Comparison of ENCODE assay signal across 13 cellular contexts in the genomic region with DNA sequence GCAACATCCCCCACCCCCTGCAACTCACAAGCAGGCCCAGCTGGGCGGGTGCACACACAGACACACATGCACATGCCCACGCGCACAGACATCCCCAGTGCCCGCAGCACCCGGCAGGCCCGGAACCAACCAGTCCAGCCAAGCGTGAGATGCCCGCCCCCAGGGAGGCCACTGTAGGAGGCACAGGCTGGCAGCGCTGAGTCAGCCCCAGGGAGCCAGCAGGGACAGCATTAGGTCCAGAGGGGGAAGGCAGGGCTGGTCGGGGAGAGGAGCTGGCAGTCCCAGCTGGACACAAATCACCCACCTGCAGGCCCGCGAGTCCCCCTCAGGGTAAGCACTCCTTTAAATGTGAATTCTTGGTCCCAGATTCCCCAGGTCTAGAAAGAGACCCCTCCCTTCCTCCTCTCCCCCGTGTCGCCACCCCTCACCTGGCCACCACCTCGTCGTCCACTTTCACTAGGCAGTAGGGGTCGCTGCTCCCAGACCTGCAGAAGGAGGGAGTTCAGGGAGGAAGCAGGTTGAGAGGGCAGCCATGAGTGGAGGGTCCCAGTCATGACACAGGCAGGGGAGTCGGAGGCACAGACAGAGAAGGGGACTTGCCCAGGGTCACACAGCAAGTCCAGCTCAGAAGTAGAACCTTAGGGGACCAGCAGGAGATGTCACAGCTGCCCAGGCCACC. TPM values are rescaled to one million over a fixed set of nuclear protein-coding genes. Genes with fewer than 3 reads are reported as not detected.
A peak's percentile ranks its signal among the peaks of the same experiment; 100 is the strongest.
DNase-seq lines count a peak whose midpoint lies in the region; ATAC-seq and TF ChIP-seq lines count a peak whose summit lies in the region.
"Had no signal": no experiment of that assay in that cellular context is flagged by ENCODE, and none has a peak within 500 bp of the region (broad histone marks: within the 10 kb centered on the region; RNA-seq: fewer than 3 reads in every experiment).

No MANE protein-coding gene starts in this region.

- in situ Hi-C loops in astrocyte of the cerebellum (cut with HindIII; ENCODE audit: low sequenced_read_pairs): no loop called here

- H3K27me3 ChIP-seq in BLaER1 treated with 17β-estradiol and CSF1 and Interleukin-3, amounts not matched to agents 10 nM and 100 nM: peaks cover 0 to 11% (median 6%) of the 10 kb centered on the region in 11 experiments; a peak in 8 of 22 replicates

- H3K4me2 ChIP-seq in BLaER1 treated with 17β-estradiol and CSF1 and Interleukin-3, amounts not matched to agents 10 nM and 100 nM: peak overlapping the region; percentile 70 to 97 (median 85)

- H3K4me3 ChIP-seq in BLaER1 treated with 17β-estradiol and CSF1 and Interleukin-3, amounts not matched to agents 10 nM and 100 nM: peak overlapping the region in 5 of 10 experiments; percentile 14 to 40 (median 21); a peak in 4 of 20 replicates
- no peak overlapping the region for H3K4me3 ChIP-seq in astrocyte of the cerebellum (ENCODE audit: low read depth, low read length)
- no peak overlapping the region for H3K4me3 ChIP-seq in mucosa of descending colon
- H3K4me3 ChIP-seq: tibial artery had no signal

- peak; percentile 23 for ATAC-seq in mucosa of descending colon

- TF ChIP-seq CTCF in astrocyte of the cerebellum (IDR thresholded peaks at IDR 0.05; ENCODE audit: low read depth, low read length, missing control alignments): peak; percentile 38
- no peak for TF ChIP-seq CTCF in mucosa of descending colon (IDR thresholded peaks at IDR 0.05)

- peaks cover 0 to 14% (median 0%) of the 10 kb centered on the region in 11 experiments; a peak in 4 of 22 replicates for H3K36me3 ChIP-seq in BLaER1 treated with 17β-estradiol and CSF1 and Interleukin-3, amounts not matched to agents 10 nM and 100 nM
- no peaks in the 10 kb centered on the region for H3K36me3 ChIP-seq in mucosa of descending colon (ENCODE audit: low read depth)
- H3K36me3 ChIP-seq: tibial artery had no signal

- peaks cover 0 to 41% (median 0%) of the 10 kb centered on the region in 11 experiments; a peak in 6 of 22 replicates for H4K20me1 ChIP-seq in BLaER1 treated with 17β-estradiol and CSF1 and Interleukin-3, amounts not matched to agents 10 nM and 100 nM

- no peaks in the 10 kb centered on the region for H3K9me3 ChIP-seq in BLaER1 treated with 17β-estradiol and CSF1 and Interleukin-3, amounts not matched to agents 10 nM and 100 nM (replicated peaks in 1 of 11)
- no peaks in the 10 kb centered on the region for H3K9me3 ChIP-seq in mucosa of descending colon
- H3K9me3 ChIP-seq: tibial artery had no signal

- peak overlapping the region in 10 of 11 experiments; percentile 3 to 72 (median 42); a peak in 14 of 22 replicates for H3K9ac ChIP-seq in BLaER1 treated with 17β-estradiol and CSF1 and Interleukin-3, amounts not matched to agents 10 nM and 100 nM

- H3K27ac ChIP-seq in BLaER1 treated with 17β-estradiol and CSF1 and Interleukin-3, amounts not matched to agents 10 nM and 100 nM: peak overlapping the region in 10 of 11 experiments; percentile 18 to 76 (median 50); a peak in 16 of 22 replicates
- H3K27ac ChIP-seq: epithelial cell of prostate, tibial artery had no signal

- peak; percentile 82 for DNase-seq in HuH-7 (ENCODE audit: low spot score)
- DNase-seq in astrocyte of the cerebellum (ENCODE audit: low read depth): no peak
- peak in 1 of 3 donors; percentile 64 for DNase-seq in mucosa of descending colon
- DNase-seq in T-helper 9 cell: no peak
- no peak for DNase-seq in NOMO-1 treated with dmso at 0.1 percent for 144 hours (lab: John Stamatoyannopoulos, UW; ENCODE audit: unreplicated experiment)
- DNase-seq in NCI-H1105 (lab: John Stamatoyannopoulos, UW): no peak
- no peak for DNase-seq in UCSD-AML1 (lab: John Stamatoyannopoulos, UW; ENCODE audit: unreplicated experiment)
- DNase-seq: GDM1, NCI-H187, tibial artery had no signal

- H3K4me1 ChIP-seq in BLaER1 treated with 17β-estradiol and CSF1 and Interleukin-3, amounts not matched to agents 10 nM and 100 nM: peaks cover 28 to 84% (median 72%) of the 10 kb centered on the region in 10 experiments
- H3K4me1 ChIP-seq in mucosa of descending colon (ENCODE audit: low read depth): peaks cover 5% of the 10 kb centered on the region

- intact Hi-C loops in mucosa of descending colon (cut with DNase I, micrococcal nuclease): no loop called here

RNA-seq across cellular contexts. Expression of a gene that starts 5.0 kb away (rescaled TPM):
- 1 to 10 TPM; 3.3 to 7.9 (median 6.5) TPM for total RNA-seq in mucosa of descending colon
- total RNA-seq: pulmonary artery endothelial cell had no signal

RNA-seq across cellular contexts. Expression of a gene that starts 18.9 kb away (rescaled TPM):
- under 1 TPM in 1 of 3 donors, not detected in 2; 0.34 TPM for total RNA-seq in mucosa of descending colon
- total RNA-seq: pulmonary artery endothelial cell had no signal

RNA-seq across cellular contexts. Expression of a gene that starts 54.7 kb away (rescaled TPM):
- total RNA-seq in mucosa of descending colon: 10 to 100 TPM; 46.4 to 60.6 (median 53.2) TPM

RNA-seq across cellular contexts. Expression of a gene that starts 54.9 kb away (rescaled TPM):
- total RNA-seq in mucosa of descending colon: 10 to 100 TPM; 13.0 to 17.0 (median 14.9) TPM
